8 cellular contexts compared by ENCODE assay signal in genomic region chr10:69237528-69238159, GRCh38. TPM values are rescaled to one million over a fixed set of nuclear protein-coding genes. Genes with fewer than 3 reads are reported as not detected.
DNase-seq lines count a peak whose midpoint lies in the region; ATAC-seq and TF ChIP-seq lines count a peak whose summit lies in the region.

No MANE protein-coding gene starts in this region.

- peak; percentile 98 for TF ChIP-seq CTCF in AG10803 (conservative IDR thresholded peaks at IDR 0.05; ENCODE audit: low read length)

- H3K4me3 ChIP-seq in AG10803 (ENCODE audit: low read length) = no peak overlapping the region

- DNase-seq in AG10803 (ENCODE audit: low read depth) = peak; percentile 66
- peak; percentile 59 to 75 for DNase-seq in NCI-H446 (lab: John Stamatoyannopoulos, UW)
- peak; percentile 76 to 91 for DNase-seq in activated CD4-positive, alpha-beta T cell treated with anti-CD3 and anti-CD28 coated beads for 4 hours
- DNase-seq in cerebellum (ENCODE audit: low spot score) = peak; percentile 89
- DNase-seq in left lobe of liver (ENCODE audit: low spot score) = peak; percentile 83
- DNase-seq in stimulated activated CD4-positive, alpha-beta T cell treated with anti-CD3 and anti-CD28 coated beads, Interleukin-4, amount 100 ng/mL, for 48 hours (ENCODE audit: low read depth in 2 of 2) = peak; percentile 79 to 91

- ATAC-seq in GM18870 (IDR thresholded peaks at IDR 0.05; ENCODE audit: unreplicated experiment) (peak; percentile 81), HG03196 (IDR thresholded peaks at IDR 0.05; ENCODE audit: unreplicated experiment) (peak; percentile 82), left lobe of liver (peak; percentile 99)

RNA-seq across cellular contexts. Expression of gene HKDC1, which starts 17.5 kb away (rescaled TPM):
- total RNA-seq in cerebellum = 0.91 TPM
- total RNA-seq in left lobe of liver = 0.65 TPM

RNA-seq across cellular contexts. Expression of gene HK1, which starts 40.7 kb away (rescaled TPM):
- 63.2 TPM for total RNA-seq in cerebellum
- 6.8 TPM for total RNA-seq in left lobe of liver

RNA-seq across cellular contexts. Expression of gene SUPV3L1, which starts 57.6 kb away (rescaled TPM):
- 27.7 TPM for total RNA-seq in cerebellum
- total RNA-seq in left lobe of liver = 15.7 TPM
